ENCODE assay signal across 29 cellular contexts in genomic region chr2:159750873-159751272, GRCh38. TPM values are rescaled to one million over a fixed set of nuclear protein-coding genes. Genes with fewer than 3 reads are reported as not detected.
DNase-seq lines count a peak whose midpoint lies in the region; ATAC-seq, FAIRE-seq and TF ChIP-seq lines count a peak whose summit lies in the region.
"Had no signal": no experiment of that assay in that cellular context is flagged by ENCODE, and none has a peak within 500 bp of the region (broad histone marks: within the 10 kb centered on the region; RNA-seq: fewer than 3 reads in every experiment).

No MANE protein-coding gene starts in this region.

- CTCF ChIA-PET in CD8-positive, alpha-beta T cell (lab: Charles Lee) = no interaction called here
- CTCF ChIA-PET in K562 (lab: Yijun Ruan, JAX; ENCODE audit: low intra/inter-chr PET ratio) = no interaction called here

- intact Hi-C loops in CD8-positive, alpha-beta T cell (cut with DNase I, micrococcal nuclease) = loop anchor here in 1 of 2 experiments (10.0 kb wide), 1 partner anchor 124 kb away; no protein-coding TSS in a partner anchor
- intact Hi-C loops in K562 (cut with micrococcal nuclease) = no loop called here

- TF ChIP-seq EP300 in K562 (IDR thresholded peaks at IDR 0.05; ENCODE audit: low read length) = no peak

- no peaks in the 10 kb centered on the region for H3K4me1 ChIP-seq in CD8-positive, alpha-beta T cell (ENCODE audit: insufficient read depth, low read length)
- H3K4me1 ChIP-seq in K562 (replicated peaks in 1 of 2; ENCODE audit: control insufficient read depth in 2 of 2, insufficient read depth in 2 of 2, low read length in 2 of 2) (no peaks in the 10 kb centered on the region), smooth muscle cell (ENCODE audit: low read depth) (no peaks in the 10 kb centered on the region)
- H3K4me1 ChIP-seq: HAP-1, SJCRH30 had no signal

- H3K4me1 Mint-ChIP-seq in activated naive CD4-positive, alpha-beta T cell treated with anti-CD3 and anti-CD28 coated beads, Interleukin-2, amount 50 U/mL, for 24 hours = peaks cover 36% of the 10 kb centered on the region
- peaks cover 29% of the 10 kb centered on the region for H3K4me1 Mint-ChIP-seq in CD8-positive, alpha-beta T cell (ENCODE audit: low read depth)

- no peaks in the 10 kb centered on the region for H3K9me1 ChIP-seq in K562 (ENCODE audit: control insufficient read depth, insufficient read depth, low read length)

- no peaks in the 10 kb centered on the region for H3K27me3 ChIP-seq in CD8-positive, alpha-beta T cell (ENCODE audit: insufficient read depth, low read length)
- H3K27me3 ChIP-seq in K562 (ENCODE audit: control insufficient read depth in 2 of 2, insufficient read depth in 2 of 2, low read length in 2 of 2) (no peaks in the 10 kb centered on the region), smooth muscle cell (ENCODE audit: low read depth) (no peaks in the 10 kb centered on the region)
- H3K27me3 ChIP-seq: BLaER1 treated with 17β-estradiol and CSF1 and Interleukin-3, amounts not matched to agents 10 nM and 100 nM; SJCRH30 had no signal

- no peak for FAIRE-seq in K562 (lab: Jason Lieb, UNC)
- FAIRE-seq: A204.1, GM12878, HTR-8/SVneo had no signal

- peak overlapping the region; percentile 49 for H3K27ac Mint-ChIP-seq in activated naive CD4-positive, alpha-beta T cell treated with anti-CD3 and anti-CD28 coated beads, Interleukin-2, amount 50 U/mL, for 24 hours
- H3K27ac Mint-ChIP-seq in activated naive CD4-positive, alpha-beta T cell treated with anti-CD3 and anti-CD28 coated beads, Interleukin-2, amount 50 U/mL, for 72 hours = no peak overlapping the region
- H3K27ac Mint-ChIP-seq in CD8-positive, alpha-beta T cell = peak overlapping the region; percentile 23
- H3K27ac Mint-ChIP-seq: HFFc6 had no signal

- no peak overlapping the region for H3K4me3 Mint-ChIP-seq in activated naive CD4-positive, alpha-beta T cell treated with anti-CD3 and anti-CD28 coated beads, Interleukin-2, amount 50 U/mL, for 24 hours
- H3K4me3 Mint-ChIP-seq in CD8-positive, alpha-beta T cell = no peak overlapping the region
- H3K4me3 Mint-ChIP-seq: CD4-positive, alpha-beta memory T cell; HFFc6 had no signal

- H3K4me2 ChIP-seq in K562 (ENCODE audit: insufficient read depth, low read length) (no peak overlapping the region), smooth muscle cell (no peak overlapping the region)
- H3K4me2 ChIP-seq: BLaER1 treated with 17β-estradiol and CSF1 and Interleukin-3, amounts not matched to agents 10 nM and 100 nM; PC-9 had no signal

- H3K9ac ChIP-seq in K562 (ENCODE audit: insufficient read depth in 1 of 2, low read depth in 2 of 2, low read length in 2 of 2) = no peak overlapping the region
- H3K9ac ChIP-seq in smooth muscle cell (ENCODE audit: low read depth) = no peak overlapping the region
- H3K9ac ChIP-seq: BLaER1 treated with 17β-estradiol and CSF1 and Interleukin-3, amounts not matched to agents 10 nM and 100 nM had no signal

- no peak for DNase-seq in activated naive CD4-positive, alpha-beta T cell treated with anti-CD3 and anti-CD28 coated beads, Interleukin-2, amount 50 U/mL, for 72 hours (ENCODE audit: low spot score in 2 of 2)
- no peak for DNase-seq in CD8-positive, alpha-beta T cell
- DNase-seq in K562 (ENCODE audit: extremely low read depth in 1 of 4, low spot score in 3 of 4) (no peak), smooth muscle cell (lab: John Stamatoyannopoulos, UW; ENCODE audit: unreplicated experiment) (no peak), iPS-NIHi11 (ENCODE audit: low spot score) (no peak)
- DNase-seq: CD4-positive, alpha-beta memory T cell; DMS 273 treated with DMSO at 0.1 percent for 48 hours; DMS79; EL; GDM1; GOT3; HFFc6; KG1; MM.1S; NCI-H2029; NCI-H446 treated with DMSO at 0.1 percent for 48 hours; NCI-H526; NCI-H82; NK-92 treated with Interleukin-12 subunit alpha and Interleukin-12 subunit beta, amount 100 ng/mL, for 24 hours; PC-9; SJCRH30 had no signal

- ATAC-seq in activated naive CD4-positive, alpha-beta T cell treated with anti-CD3 and anti-CD28 coated beads, Interleukin-2, amount 50 U/mL, for 72 hours = no peak
- ATAC-seq in CD8-positive, alpha-beta T cell = no peak
- no peak for ATAC-seq in K562
- no peak for ATAC-seq in GM21528 (IDR thresholded peaks at IDR 0.05; ENCODE audit: low FRiP score, unreplicated experiment)
- ATAC-seq: GM12878, Right ventricle myocardium inferior had no signal

- 81% methylated on average over 1 of the region's 1 CpG for WGBS in K562 (ENCODE audit: insufficient coverage, low coverage, missing lambda C conversion rate)
- 96% methylated on average over 1 of the region's 1 CpG for WGBS in smooth muscle cell (ENCODE audit: low lambda C conversion rate)

- peaks cover 33% of the 10 kb centered on the region for H3K36me3 ChIP-seq in CD8-positive, alpha-beta T cell (ENCODE audit: insufficient read depth, low read length)
- peaks cover 91% of the 10 kb centered on the region for H3K36me3 ChIP-seq in K562 (ENCODE audit: control insufficient read depth, insufficient read depth, low read length)
- H3K36me3 ChIP-seq in smooth muscle cell (ENCODE audit: low read depth) = peaks cover 46% of the 10 kb centered on the region

- H3K79me2 ChIP-seq in K562 (ENCODE audit: control insufficient read depth, insufficient read depth, low read length) (peaks cover 66% of the 10 kb centered on the region), smooth muscle cell (ENCODE audit: low read depth) (peaks cover 90% of the 10 kb centered on the region)

- H4K20me1 ChIP-seq in K562 (replicated peaks; ENCODE audit: control insufficient read depth, insufficient read depth, low read length) (no peaks in the 10 kb centered on the region), smooth muscle cell (ENCODE audit: low read depth) (peaks cover 95% of the 10 kb centered on the region)

- no peak overlapping the region for H3K4me3 ChIP-seq in CD8-positive, alpha-beta T cell (ENCODE audit: low read depth, low read length)
- H3K4me3 ChIP-seq in K562 = no peak overlapping the region
- H3K4me3 ChIP-seq in smooth muscle cell = no peak overlapping the region
- H3K4me3 ChIP-seq: BLaER1 treated with 17β-estradiol and CSF1 and Interleukin-3, amounts not matched to agents 10 nM and 100 nM; GM12878; HAP-1; PC-9; SJCRH30 had no signal

- POLR2A ChIA-PET in CD8-positive, alpha-beta T cell (lab: Charles Lee) = no interaction called here
- POLR2A ChIA-PET in K562 (lab: Yijun Ruan, JAX) = interaction anchor here (0.6 kb wide), 1 partner anchor 21 kb away, joined by 3 read pairs; no protein-coding TSS in a partner anchor

- TF ChIP-seq POLR2A in K562 (conservative IDR thresholded peaks at IDR 0.05) = no peak

- no peaks in the 10 kb centered on the region for H3K9me3 ChIP-seq in CD8-positive, alpha-beta T cell (ENCODE audit: low read length)
- H3K9me3 ChIP-seq in K562 (replicated peaks; ENCODE audit: control insufficient read depth, insufficient read depth, low read depth, low read length) (no peaks in the 10 kb centered on the region), smooth muscle cell (replicated peaks; ENCODE audit: low read depth) (no peaks in the 10 kb centered on the region)
- H3K9me3 ChIP-seq: HAP-1, SJCRH30 had no signal

- no peaks in the 10 kb centered on the region for H3K27me3 Mint-ChIP-seq in activated naive CD4-positive, alpha-beta T cell treated with anti-CD3 and anti-CD28 coated beads, Interleukin-2, amount 50 U/mL, for 24 hours
- H3K27me3 Mint-ChIP-seq in CD8-positive, alpha-beta T cell (ENCODE audit: low read depth) = no peaks in the 10 kb centered on the region
- H3K27me3 Mint-ChIP-seq: CD4-positive, alpha-beta memory T cell had no signal

- TF ChIP-seq CTCF in CD8-positive, alpha-beta T cell (IDR thresholded peaks at IDR 0.05) = no peak
- TF ChIP-seq CTCF in K562 (IDR thresholded peaks at IDR 0.05 in 2 of 3, conservative IDR thresholded peaks at IDR 0.05 in 1 of 3; ENCODE audit: insufficient read depth in 2 of 3, low read depth in 1 of 3, low read length in 3 of 3) (no peak), smooth muscle cell (IDR thresholded peaks at IDR 0.05; ENCODE audit: borderline replicate concordance, insufficient read depth, poor library complexity, severe bottlenecking) (no peak)

- H3K9me3 Mint-ChIP-seq in activated naive CD4-positive, alpha-beta T cell treated with anti-CD3 and anti-CD28 coated beads, Interleukin-2, amount 50 U/mL, for 24 hours = no peaks in the 10 kb centered on the region
- no peaks in the 10 kb centered on the region for H3K9me3 Mint-ChIP-seq in activated naive CD4-positive, alpha-beta T cell treated with anti-CD3 and anti-CD28 coated beads, Interleukin-2, amount 50 U/mL, for 72 hours
- no peaks in the 10 kb centered on the region for H3K9me3 Mint-ChIP-seq in CD8-positive, alpha-beta T cell
- H3K9me3 Mint-ChIP-seq: CD4-positive, alpha-beta memory T cell; HFFc6 had no signal

- BruUV-seq in K562 (replicated peaks; lab: Mats Ljungman, UMichigan) = no TSS peak

- H3F3A ChIP-seq in smooth muscle cell (ENCODE audit: low read depth) = peaks cover 4% of the 10 kb centered on the region

- H3K27ac ChIP-seq in CD8-positive, alpha-beta T cell (ENCODE audit: low read depth, low read length) = no peak overlapping the region
- H3K27ac ChIP-seq in K562 (ENCODE audit: extremely low read depth, low read depth, low read length) (no peak overlapping the region), smooth muscle cell (ENCODE audit: low read depth) (peak overlapping the region; percentile 0)
- H3K27ac ChIP-seq: BLaER1 treated with 17β-estradiol and CSF1 and Interleukin-3, amounts not matched to agents 10 nM and 100 nM; PC-9; SJCRH30 had no signal

- peaks cover 22% of the 10 kb centered on the region for H3K36me3 Mint-ChIP-seq in activated naive CD4-positive, alpha-beta T cell treated with anti-CD3 and anti-CD28 coated beads, Interleukin-2, amount 50 U/mL, for 24 hours
- H3K36me3 Mint-ChIP-seq in activated naive CD4-positive, alpha-beta T cell treated with anti-CD3 and anti-CD28 coated beads, Interleukin-2, amount 50 U/mL, for 72 hours = peaks cover 21 to 31% of the 10 kb centered on the region in 2 donors
- H3K36me3 Mint-ChIP-seq in CD8-positive, alpha-beta T cell = peaks cover 56% of the 10 kb centered on the region

- in situ Hi-C loops in K562 (cut with MboI) = no loop called here

- no peak overlapping the region for H2AFZ ChIP-seq in K562 (ENCODE audit: low read depth, low read length)
- no peak overlapping the region for H2AFZ ChIP-seq in smooth muscle cell (ENCODE audit: low read depth)
- H2AFZ ChIP-seq: PC-9 had no signal

- no peak for TF ChIP-seq RAD21 in K562 (CRISPR knock-in tag; conservative IDR thresholded peaks at IDR 0.05 in 1 of 2, IDR thresholded peaks at IDR 0.05 in 1 of 2)

RNA-seq across cellular contexts. Expression of gene MARCHF7, which starts 38.6 kb away (rescaled TPM):
- 10 to 100 TPM; 79.1 to 84.9 TPM for total RNA-seq in activated naive CD4-positive, alpha-beta T cell treated with anti-CD3 and anti-CD28 coated beads, Interleukin-2, amount 50 U/mL, for 72 hours
- 10 to 100 TPM; 76.5 to 76.6 TPM for total RNA-seq in CD8-positive, alpha-beta T cell
- total RNA-seq in K562 (2011; cell fraction: chromatin; rRNA removed; ENCODE audit: low replicate concordance) = 54.6 and 159 TPM in 2 replicates
- total RNA-seq in K562 (2011; cell fraction: nucleolus; rRNA removed) = 18.2 and 23.3 TPM in 2 replicates
- total RNA-seq in K562 (2011; cell fraction: nucleoplasm; rRNA removed) = 32.9 and 50.8 TPM in 2 replicates
- total RNA-seq in K562 (2014; rRNA removed) (53.3 and 58.8 TPM in 2 replicates), K562 (2014; rRNA removed; fragmentation: Illumina TruSeq; extraction: Trizol) (117 and 143 TPM in 2 replicates), K562 (2015; rRNA removed; fragmentation: Illumina TruSeq; extraction: Trizol) (118 and 130 TPM in 2 replicates), K562 (2021) (80.5 and 84.9 TPM in 2 replicates), smooth muscle cell (235 and 280 TPM in 2 replicates)
- polyA plus RNA-seq in K562 (2011; rRNA removed) (59.4 and 65.1 TPM in 2 replicates), K562 (2014; fragmentation: Illumina TruSeq; extraction: Trizol) (103 and 137 TPM in 2 replicates), K562 (2014; fragmentation: Nextera tagmentation; extraction: Ambion mirVana) (100 to 1,000 TPM in 1 of 2 experiments, 10 to 100 TPM in 1; 86.7 to 106 TPM), K562 (2014; rRNA removed) (50.7 and 58.2 TPM in 2 replicates), smooth muscle cell (97.1 and 110 TPM in 2 replicates)
- polyA plus RNA-seq in K562 (2011; cell fraction: cytosol; rRNA removed) = 8.2 and 21.8 TPM in 2 replicates
- polyA plus RNA-seq in K562 (2011; cell fraction: nucleus; rRNA removed) = 40.9 and 56.7 TPM in 2 replicates
- 59.4 and 78.8 TPM in 2 replicates for polyA plus RNA-seq in K562 (2012)
- 67.6 and 108 TPM in 2 replicates for polyA minus RNA-seq in K562 (2011; rRNA and poly(A)+ RNA removed)
- 46.2 and 52.4 TPM in 2 replicates for polyA minus RNA-seq in K562 (2011; cell fraction: cytosol; rRNA and poly(A)+ RNA removed)
- polyA minus RNA-seq in K562 (2011; cell fraction: nucleus; rRNA and poly(A)+ RNA removed) = 32.7 and 58.6 TPM in 2 replicates

RNA-seq across cellular contexts. Expression of gene CD302, which starts 47.1 kb away (rescaled TPM):
- total RNA-seq in activated naive CD4-positive, alpha-beta T cell treated with anti-CD3 and anti-CD28 coated beads, Interleukin-2, amount 50 U/mL, for 72 hours = under 1 TPM; 0.19 to 0.20 TPM
- total RNA-seq in CD8-positive, alpha-beta T cell = under 1 TPM; 0.54 to 0.64 TPM
- 0.14 TPM in 1 of 2 replicates, not detected in the other for total RNA-seq in K562 (2011; cell fraction: chromatin; rRNA removed; ENCODE audit: low replicate concordance)
- total RNA-seq in K562 (2011; cell fraction: nucleolus; rRNA removed) = not detected in 2 replicates
- not detected in 2 replicates for total RNA-seq in K562 (2011; cell fraction: nucleoplasm; rRNA removed)
- not detected in 2 replicates for total RNA-seq in K562 (2014; rRNA removed)
- 0.04 TPM in 1 of 2 replicates, not detected in the other for total RNA-seq in K562 (2014; rRNA removed; fragmentation: Illumina TruSeq; extraction: Trizol)
- total RNA-seq in K562 (2015; rRNA removed; fragmentation: Illumina TruSeq; extraction: Trizol) = not detected in 2 replicates
- total RNA-seq in K562 (2021) = 0.07 and 0.11 TPM in 2 replicates
- 0.01 and 0.03 TPM in 2 replicates for polyA plus RNA-seq in K562 (2011; rRNA removed)
- polyA plus RNA-seq in K562 (2011; cell fraction: cytosol; rRNA removed) = 0.01 TPM in 1 of 2 replicates, not detected in the other
- polyA plus RNA-seq in K562 (2011; cell fraction: nucleus; rRNA removed) = 0.04 TPM in 1 of 2 replicates, not detected in the other
- 0.03 TPM in 2 replicates for polyA plus RNA-seq in K562 (2012)
- not detected in 2 replicates for polyA plus RNA-seq in K562 (2014; fragmentation: Illumina TruSeq; extraction: Trizol)
- polyA plus RNA-seq in K562 (2014; fragmentation: Nextera tagmentation; extraction: Ambion mirVana) = under 1 TPM in 1 of 2 experiments, not detected in 1; 0.04 TPM
- polyA plus RNA-seq in K562 (2014; rRNA removed) = not detected in 2 replicates
- 0.04 TPM in 1 of 2 replicates, not detected in the other for polyA minus RNA-seq in K562 (2011; rRNA and poly(A)+ RNA removed)
- not detected in 2 replicates for polyA minus RNA-seq in K562 (2011; cell fraction: cytosol; rRNA and poly(A)+ RNA removed)
- 0.13 and 0.22 TPM in 2 replicates for polyA minus RNA-seq in K562 (2011; cell fraction: nucleus; rRNA and poly(A)+ RNA removed)
- total RNA-seq in smooth muscle cell = 1.6 and 2.2 TPM in 2 replicates
- 1.00 and 2.0 TPM in 2 replicates for polyA plus RNA-seq in smooth muscle cell

Comparison
In these comparisons a context has a peak if more than half of its experiments do, and no peak if none do; other contexts are left out.
1. H3K27ac Mint-ChIP-seq: peak in activated naive CD4-positive, alpha-beta T cell treated with anti-CD3 and anti-CD28 coated beads, Interleukin-2, amount 50 U/mL, for 24 hours (single experiment) and CD8-positive, alpha-beta T cell (single experiment); none in activated naive CD4-positive, alpha-beta T cell treated with anti-CD3 and anti-CD28 coated beads, Interleukin-2, amount 50 U/mL, for 72 hours (0 of 2).